Comparison of ENCODE assay signal across 2 cellular contexts in the genomic region with DNA sequence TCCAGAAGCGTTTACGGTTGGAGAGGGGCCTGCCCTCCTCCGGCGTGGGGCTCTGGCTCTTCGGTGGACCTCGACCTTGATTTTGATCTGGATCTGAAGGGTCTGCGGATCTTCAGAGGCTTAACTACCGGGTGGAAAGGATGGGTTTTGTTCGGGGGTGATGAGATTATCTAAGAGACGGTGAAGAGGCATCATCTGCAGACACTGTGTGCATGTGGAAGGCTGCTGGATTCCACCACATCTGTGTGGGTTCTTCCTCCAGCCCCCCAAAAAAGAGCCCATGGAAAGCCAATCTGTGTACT.
TF ChIP-seq lines count a peak whose summit lies in the region.

No MANE protein-coding gene starts in this region.

TF ChIP-seq in SK-N-SH, 30 proteins besides CTCF, POLR2A, EP300 and RAD21 (continued from another document):
- TF ChIP-seq GATA2 (CRISPR knock-in tag; IDR thresholded peaks at IDR 0.05) (no peak), FOXM1 (IDR thresholded peaks at IDR 0.05; ENCODE audit: low read depth) (no peak), NFIC (IDR thresholded peaks at IDR 0.05; ENCODE audit: borderline replicate concordance) (no peak), YY1 (IDR thresholded peaks at IDR 0.05; ENCODE audit: low read depth) (no peak), TEAD4 (IDR thresholded peaks at IDR 0.05; ENCODE audit: borderline replicate concordance, insufficient read depth) (no peak), SIN3A (IDR thresholded peaks at IDR 0.05; ENCODE audit: borderline replicate concordance, low read depth, low read length) (no peak)
- TF ChIP-seq, protein P1, sequence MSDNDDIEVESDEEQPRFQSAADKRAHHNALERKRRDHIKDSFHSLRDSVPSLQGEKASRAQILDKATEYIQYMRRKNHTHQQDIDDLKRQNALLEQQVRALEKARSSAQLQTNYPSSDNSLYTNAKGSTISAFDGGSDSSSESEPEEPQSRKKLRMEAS (IDR thresholded peaks at IDR 0.05; ENCODE audit: low read depth) = no peak
- TF ChIP-seq, protein P2, sequence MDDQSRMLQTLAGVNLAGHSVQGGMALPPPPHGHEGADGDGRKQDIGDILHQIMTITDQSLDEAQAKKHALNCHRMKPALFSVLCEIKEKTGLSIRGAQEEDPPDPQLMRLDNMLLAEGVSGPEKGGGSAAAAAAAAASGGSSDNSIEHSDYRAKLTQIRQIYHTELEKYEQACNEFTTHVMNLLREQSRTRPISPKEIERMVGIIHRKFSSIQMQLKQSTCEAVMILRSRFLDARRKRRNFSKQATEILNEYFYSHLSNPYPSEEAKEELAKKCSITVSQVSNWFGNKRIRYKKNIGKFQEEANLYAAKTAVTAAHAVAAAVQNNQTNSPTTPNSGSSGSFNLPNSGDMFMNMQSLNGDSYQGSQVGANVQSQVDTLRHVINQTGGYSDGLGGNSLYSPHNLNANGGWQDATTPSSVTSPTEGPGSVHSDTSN (IDR thresholded peaks at IDR 0.05) = no peak

TF ChIP-seq in SK-N-SH treated with all-trans-retinoic acid at 6 μM for 48 hours, 23 proteins besides CTCF, POLR2A, EP300 and RAD21 (continued from another document):
- TF ChIP-seq, protein P3, sequence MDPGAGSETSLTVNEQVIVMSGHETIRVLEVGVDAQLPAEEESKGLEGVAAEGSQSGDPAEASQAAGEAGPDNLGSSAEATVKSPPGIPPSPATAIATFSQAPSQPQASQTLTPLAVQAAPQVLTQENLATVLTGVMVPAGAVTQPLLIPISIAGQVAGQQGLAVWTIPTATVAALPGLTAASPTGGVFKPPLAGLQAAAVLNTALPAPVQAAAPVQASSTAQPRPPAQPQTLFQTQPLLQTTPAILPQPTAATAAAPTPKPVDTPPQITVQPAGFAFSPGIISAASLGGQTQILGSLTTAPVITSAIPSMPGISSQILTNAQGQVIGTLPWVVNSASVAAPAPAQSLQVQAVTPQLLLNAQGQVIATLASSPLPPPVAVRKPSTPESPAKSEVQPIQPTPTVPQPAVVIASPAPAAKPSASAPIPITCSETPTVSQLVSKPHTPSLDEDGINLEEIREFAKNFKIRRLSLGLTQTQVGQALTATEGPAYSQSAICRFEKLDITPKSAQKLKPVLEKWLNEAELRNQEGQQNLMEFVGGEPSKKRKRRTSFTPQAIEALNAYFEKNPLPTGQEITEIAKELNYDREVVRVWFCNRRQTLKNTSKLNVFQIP (CRISPR knock-in tag; IDR thresholded peaks at IDR 0.05; ENCODE audit: borderline replicate concordance, low read depth) = no peak
- TF ChIP-seq, protein P4, sequence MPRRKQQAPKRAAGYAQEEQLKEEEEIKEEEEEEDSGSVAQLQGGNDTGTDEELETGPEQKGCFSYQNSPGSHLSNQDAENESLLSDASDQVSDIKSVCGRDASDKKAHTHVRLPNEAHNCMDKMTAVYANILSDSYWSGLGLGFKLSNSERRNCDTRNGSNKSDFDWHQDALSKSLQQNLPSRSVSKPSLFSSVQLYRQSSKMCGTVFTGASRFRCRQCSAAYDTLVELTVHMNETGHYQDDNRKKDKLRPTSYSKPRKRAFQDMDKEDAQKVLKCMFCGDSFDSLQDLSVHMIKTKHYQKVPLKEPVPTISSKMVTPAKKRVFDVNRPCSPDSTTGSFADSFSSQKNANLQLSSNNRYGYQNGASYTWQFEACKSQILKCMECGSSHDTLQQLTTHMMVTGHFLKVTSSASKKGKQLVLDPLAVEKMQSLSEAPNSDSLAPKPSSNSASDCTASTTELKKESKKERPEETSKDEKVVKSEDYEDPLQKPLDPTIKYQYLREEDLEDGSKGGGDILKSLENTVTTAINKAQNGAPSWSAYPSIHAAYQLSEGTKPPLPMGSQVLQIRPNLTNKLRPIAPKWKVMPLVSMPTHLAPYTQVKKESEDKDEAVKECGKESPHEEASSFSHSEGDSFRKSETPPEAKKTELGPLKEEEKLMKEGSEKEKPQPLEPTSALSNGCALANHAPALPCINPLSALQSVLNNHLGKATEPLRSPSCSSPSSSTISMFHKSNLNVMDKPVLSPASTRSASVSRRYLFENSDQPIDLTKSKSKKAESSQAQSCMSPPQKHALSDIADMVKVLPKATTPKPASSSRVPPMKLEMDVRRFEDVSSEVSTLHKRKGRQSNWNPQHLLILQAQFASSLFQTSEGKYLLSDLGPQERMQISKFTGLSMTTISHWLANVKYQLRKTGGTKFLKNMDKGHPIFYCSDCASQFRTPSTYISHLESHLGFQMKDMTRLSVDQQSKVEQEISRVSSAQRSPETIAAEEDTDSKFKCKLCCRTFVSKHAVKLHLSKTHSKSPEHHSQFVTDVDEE (CRISPR knock-in tag; IDR thresholded peaks at IDR 0.05) = no peak
- TF ChIP-seq ISL1 (CRISPR knock-in tag; IDR thresholded peaks at IDR 0.05) = no peak
- no peak for TF ChIP-seq TOX (CRISPR knock-in tag; IDR thresholded peaks at IDR 0.05; ENCODE audit: borderline replicate concordance)
- TF ChIP-seq, protein P5, sequence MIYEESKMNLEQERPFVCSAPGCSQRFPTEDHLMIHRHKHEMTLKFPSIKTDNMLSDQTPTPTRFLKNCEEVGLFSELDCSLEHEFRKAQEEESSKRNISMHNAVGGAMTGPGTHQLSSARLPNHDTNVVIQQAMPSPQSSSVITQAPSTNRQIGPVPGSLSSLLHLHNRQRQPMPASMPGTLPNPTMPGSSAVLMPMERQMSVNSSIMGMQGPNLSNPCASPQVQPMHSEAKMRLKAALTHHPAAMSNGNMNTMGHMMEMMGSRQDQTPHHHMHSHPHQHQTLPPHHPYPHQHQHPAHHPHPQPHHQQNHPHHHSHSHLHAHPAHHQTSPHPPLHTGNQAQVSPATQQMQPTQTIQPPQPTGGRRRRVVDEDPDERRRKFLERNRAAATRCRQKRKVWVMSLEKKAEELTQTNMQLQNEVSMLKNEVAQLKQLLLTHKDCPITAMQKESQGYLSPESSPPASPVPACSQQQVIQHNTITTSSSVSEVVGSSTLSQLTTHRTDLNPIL (CRISPR knock-in tag; IDR thresholded peaks at IDR 0.05; ENCODE audit: low read depth) = no peak
- TF ChIP-seq BACH2 (CRISPR knock-in tag; IDR thresholded peaks at IDR 0.05; ENCODE audit: borderline replicate concordance) = no peak
- TF ChIP-seq, protein P6, sequence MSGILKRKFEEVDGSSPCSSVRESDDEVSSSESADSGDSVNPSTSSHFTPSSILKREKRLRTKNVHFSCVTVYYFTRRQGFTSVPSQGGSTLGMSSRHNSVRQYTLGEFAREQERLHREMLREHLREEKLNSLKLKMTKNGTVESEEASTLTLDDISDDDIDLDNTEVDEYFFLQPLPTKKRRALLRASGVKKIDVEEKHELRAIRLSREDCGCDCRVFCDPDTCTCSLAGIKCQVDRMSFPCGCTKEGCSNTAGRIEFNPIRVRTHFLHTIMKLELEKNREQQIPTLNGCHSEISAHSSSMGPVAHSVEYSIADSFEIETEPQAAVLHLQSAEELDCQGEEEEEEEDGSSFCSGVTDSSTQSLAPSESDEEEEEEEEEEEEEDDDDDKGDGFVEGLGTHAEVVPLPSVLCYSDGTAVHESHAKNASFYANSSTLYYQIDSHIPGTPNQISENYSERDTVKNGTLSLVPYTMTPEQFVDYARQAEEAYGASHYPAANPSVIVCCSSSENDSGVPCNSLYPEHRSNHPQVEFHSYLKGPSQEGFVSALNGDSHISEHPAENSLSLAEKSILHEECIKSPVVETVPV (CRISPR knock-in tag; IDR thresholded peaks at IDR 0.05) = no peak
